In genomic region chr1:33036526-33037503, GRCh38 we compare ENCODE assay signal across 8 cellular contexts. TPM values are rescaled to one million over a fixed set of nuclear protein-coding genes. Genes with fewer than 3 reads are reported as not detected.
DNase-seq lines count a peak whose midpoint lies in the region; ATAC-seq and TF ChIP-seq lines count a peak whose summit lies in the region.

AK2 (minus strand) TSS chr1:33036883; CDS start chr1:33036828, 55 bp downstream.

- CTCF ChIA-PET in activated naive CD4-positive, alpha-beta T cell treated with anti-CD3 and anti-CD28 coated beads, Interleukin-2, amount 10 ng/mL, durations not matched to agents 7 days and 5 days (lab: Charles Lee) = no interaction called here

- H3K27ac Mint-ChIP-seq in HFFc6 = peak within 1 kb of the TSS; percentile 93
- H3K27ac Mint-ChIP-seq in activated naive CD4-positive, alpha-beta T cell treated with anti-CD3 and anti-CD28 coated beads, Interleukin-2, amount 10 ng/mL, durations not matched to agents 7 days and 5 days = peak within 1 kb of the TSS; percentile 86

- ATAC-seq in gastroesophageal sphincter = peak; percentile 100

- H3K27me3 Mint-ChIP-seq in HFFc6 (ENCODE audit: insufficient read depth) = peaks cover 1% of the 10 kb centered on the region
- H3K27me3 Mint-ChIP-seq in activated naive CD4-positive, alpha-beta T cell treated with anti-CD3 and anti-CD28 coated beads, Interleukin-2, amount 10 ng/mL, durations not matched to agents 7 days and 5 days = peaks cover 6% of the 10 kb centered on the region

- DNase-seq in GM04503 (ENCODE audit: low read depth) (peak; percentile 92), HFFc6 (peak; percentile 97), NB4 (ENCODE audit: low read depth) (peak; percentile 99), SK-N-MC (ENCODE audit: low read depth, low spot score) (peak; percentile 85), substantia nigra (lab: John Stamatoyannopoulos, UW) (peak; percentile 56 to 98 (median 94))
- peak; percentile 95 for DNase-seq in activated naive CD4-positive, alpha-beta T cell treated with anti-CD3 and anti-CD28 coated beads, Interleukin-2, amount 10 ng/mL, durations not matched to agents 7 days and 5 days

- TF ChIP-seq POLR2A in NB4 (IDR thresholded peaks at IDR 0.05; ENCODE audit: extremely low read depth, insufficient read length) (peak; percentile 74), gastroesophageal sphincter (IDR thresholded peaks at IDR 0.05) (peak; percentile 43 to 67)

- no peak for TF ChIP-seq CTCF in HFFc6 (IDR thresholded peaks at IDR 0.05)
- TF ChIP-seq CTCF in NB4 (IDR thresholded peaks at IDR 0.05; ENCODE audit: low read depth, low read length) = no peak
- no peak for TF ChIP-seq CTCF in gastroesophageal sphincter (IDR thresholded peaks at IDR 0.05)
- peak; percentile 35 for TF ChIP-seq CTCF in neutrophil (IDR thresholded peaks at IDR 0.05)

- H3K27ac ChIP-seq in SK-N-MC = peak within 1 kb of the TSS; percentile 22; the same call in 1 of the 2 replicates
- peak within 1 kb of the TSS; percentile 19 to 86 (median 84) for H3K27ac ChIP-seq in gastroesophageal sphincter
- H3K27ac ChIP-seq in neutrophil = peak within 1 kb of the TSS; percentile 80
- peak within 1 kb of the TSS; percentile 65 for H3K27ac ChIP-seq in substantia nigra (ENCODE audit: low read depth, low read length, poor library complexity, severe bottlenecking)

- 7% methylated on average over 25 to 35 of the region's 59 CpGs for WGBS in gastroesophageal sphincter (ENCODE audit: low coverage in 1 of 2), 2 donors

- H3K9me3 Mint-ChIP-seq in HFFc6 = no peaks in the 10 kb centered on the region
- H3K9me3 Mint-ChIP-seq in activated naive CD4-positive, alpha-beta T cell treated with anti-CD3 and anti-CD28 coated beads, Interleukin-2, amount 10 ng/mL, durations not matched to agents 7 days and 5 days = no peaks in the 10 kb centered on the region

- H3K9me3 ChIP-seq in SK-N-MC (ENCODE audit: low read depth, low read length) (no peaks in the 10 kb centered on the region), gastroesophageal sphincter (no peaks in the 10 kb centered on the region), neutrophil (no peaks in the 10 kb centered on the region)

- H3K4me3 ChIP-seq in NB4 (ENCODE audit: low read depth, low read length) (peak within 1 kb of the TSS; percentile 76), SK-N-MC (peak within 1 kb of the TSS; percentile 88), gastroesophageal sphincter (peak within 1 kb of the TSS; percentile 63 to 96), neutrophil (ENCODE audit: low read depth in 1 of 2, low read length in 1 of 2) (peak within 1 kb of the TSS; percentile 77 to 80)

- H3K4me1 ChIP-seq in gastroesophageal sphincter = peaks cover 0 to 48% (median 11%) of the 10 kb centered on the region in 3 donors
- H3K4me1 ChIP-seq in neutrophil (ENCODE audit: control insufficient read depth in 1 of 2, insufficient read depth in 1 of 2, low read depth in 1 of 2, low read length in 1 of 2) = peaks cover 79 to 83% of the 10 kb centered on the region in 2 experiments

- H3K36me3 ChIP-seq in SK-N-MC (ENCODE audit: insufficient read depth, low read length) = peaks cover 25% of the 10 kb centered on the region
- peaks cover 0 to 13% of the 10 kb centered on the region in 2 donors for H3K36me3 ChIP-seq in gastroesophageal sphincter
- H3K36me3 ChIP-seq in neutrophil = no peaks in the 10 kb centered on the region

- H3K4me3 Mint-ChIP-seq in HFFc6 = peak within 1 kb of the TSS; percentile 95
- H3K4me3 Mint-ChIP-seq in activated naive CD4-positive, alpha-beta T cell treated with anti-CD3 and anti-CD28 coated beads, Interleukin-2, amount 10 ng/mL, durations not matched to agents 7 days and 5 days = peak within 1 kb of the TSS; percentile 88

- H3K4me1 Mint-ChIP-seq in HFFc6 (ENCODE audit: low read depth) = peaks cover 41% of the 10 kb centered on the region
- peaks cover 49% of the 10 kb centered on the region for H3K4me1 Mint-ChIP-seq in activated naive CD4-positive, alpha-beta T cell treated with anti-CD3 and anti-CD28 coated beads, Interleukin-2, amount 10 ng/mL, durations not matched to agents 7 days and 5 days

- no peak for TF ChIP-seq EP300 in gastroesophageal sphincter (IDR thresholded peaks at IDR 0.05)

- no peaks in the 10 kb centered on the region for H3K27me3 ChIP-seq in gastroesophageal sphincter
- no peaks in the 10 kb centered on the region for H3K27me3 ChIP-seq in neutrophil

- peak within 1 kb of the TSS; percentile 94 for H3K9ac ChIP-seq in SK-N-MC (ENCODE audit: insufficient read length)

- H3K36me3 Mint-ChIP-seq in HFFc6 (ENCODE audit: low read depth) = peaks cover 14% of the 10 kb centered on the region
- peaks cover 10% of the 10 kb centered on the region for H3K36me3 Mint-ChIP-seq in activated naive CD4-positive, alpha-beta T cell treated with anti-CD3 and anti-CD28 coated beads, Interleukin-2, amount 10 ng/mL, durations not matched to agents 7 days and 5 days

RNA-seq across cellular contexts. Expression of gene AK2, which starts in this region (rescaled TPM):
- 100 to 1,000 TPM; 160 to 173 (median 168) TPM for total RNA-seq in HFFc6 (2021; fragmentation: NEBNext Ultra II Directional; extraction: Animal tissue kit (Norgen Biotek cat#: 25700))
- 100 to 1,000 TPM in 2 of 4 donors, 10 to 100 TPM in 2; 88.9 to 115 (median 97.1) TPM for total RNA-seq in gastroesophageal sphincter

Comparison
In these comparisons a context has a peak if more than half of its experiments do, and no peak if none do; other contexts are left out.
1. Peak in every context shown above with its lines: DNase-seq, ATAC-seq, H3K4me3 ChIP-seq and H3K27ac ChIP-seq.
2. H3K27ac ChIP-seq: peak in every context shown above with its lines; median percentile 84 in gastroesophageal sphincter; 80 in neutrophil; 65 in substantia nigra; 22 in SK-N-MC.